1 cellular context compared by ENCODE assay signal in the genomic region with DNA sequence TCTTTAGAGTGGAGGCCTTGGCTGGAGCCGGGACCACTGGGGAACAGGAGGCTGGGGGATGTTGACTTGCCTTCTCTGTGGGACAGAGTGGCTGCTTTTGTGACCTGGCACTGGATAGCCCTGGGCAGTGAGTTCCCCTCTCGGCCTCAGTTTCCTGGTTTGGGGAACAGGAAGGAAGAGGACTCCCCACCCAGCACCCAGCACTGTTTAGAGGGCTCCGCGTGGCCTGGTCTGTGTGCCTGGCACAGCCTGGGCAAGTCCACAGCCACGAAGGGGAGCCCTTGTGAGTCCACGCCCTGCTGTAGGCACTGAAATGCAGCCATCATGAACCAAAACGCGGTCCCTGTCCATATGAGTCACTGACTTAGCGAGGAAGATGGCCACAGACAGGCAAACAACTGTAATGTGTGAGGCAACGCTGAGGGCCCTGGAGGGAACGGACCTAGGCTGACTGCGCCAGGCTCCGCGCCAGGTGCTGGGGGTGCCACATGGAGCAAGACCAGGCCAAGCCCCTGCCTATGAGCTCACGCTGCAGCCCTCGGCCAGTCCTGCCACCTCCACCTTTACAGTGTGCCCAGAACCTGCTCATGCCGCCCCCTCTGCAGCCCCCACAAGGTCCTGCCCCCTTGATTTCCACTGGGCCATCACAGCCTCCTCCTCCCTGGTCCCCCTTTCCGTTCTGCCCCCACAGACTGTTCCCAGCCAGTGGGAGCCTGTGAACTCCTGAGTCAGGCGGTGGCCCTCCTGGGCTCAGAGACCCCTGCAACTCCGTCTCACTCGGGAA.
TF ChIP-seq lines count a peak whose summit lies in the region.

No MANE protein-coding gene starts in this region.

TF ChIP-seq in endothelial cell of umbilical vein, 7 proteins besides CTCF, POLR2A, EP300 and RAD21:
- TF ChIP-seq EZH2 (IDR thresholded peaks at IDR 0.05; ENCODE audit: borderline replicate concordance, low read depth, low read length, severe bottlenecking) = no peak
- no peak for TF ChIP-seq MYC (IDR thresholded peaks at IDR 0.05; ENCODE audit: low read depth, low read length)
- TF ChIP-seq, protein P1, sequence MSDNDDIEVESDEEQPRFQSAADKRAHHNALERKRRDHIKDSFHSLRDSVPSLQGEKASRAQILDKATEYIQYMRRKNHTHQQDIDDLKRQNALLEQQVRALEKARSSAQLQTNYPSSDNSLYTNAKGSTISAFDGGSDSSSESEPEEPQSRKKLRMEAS (IDR thresholded peaks at IDR 0.05; ENCODE audit: insufficient read depth, insufficient read length) = no peak
- TF ChIP-seq GATA2 (IDR thresholded peaks at IDR 0.05; ENCODE audit: insufficient read depth, insufficient read length, low read depth, low read length) = no peak
- no peak for TF ChIP-seq FOS (IDR thresholded peaks at IDR 0.05; ENCODE audit: borderline replicate concordance, insufficient read depth, low read length)
- no peak for TF ChIP-seq JUN (IDR thresholded peaks at IDR 0.05; ENCODE audit: borderline replicate concordance, insufficient read depth, insufficient read length, low read depth)
- TF ChIP-seq POLR2AphosphoS5 (IDR thresholded peaks at IDR 0.05; ENCODE audit: insufficient read depth, low read depth, low read length) = no peak
TF ChIP-seq in endothelial cell of umbilical vein: peak in this region for 0.
